Comparison of ENCODE assay signal across 33 cellular contexts in the genomic region with DNA sequence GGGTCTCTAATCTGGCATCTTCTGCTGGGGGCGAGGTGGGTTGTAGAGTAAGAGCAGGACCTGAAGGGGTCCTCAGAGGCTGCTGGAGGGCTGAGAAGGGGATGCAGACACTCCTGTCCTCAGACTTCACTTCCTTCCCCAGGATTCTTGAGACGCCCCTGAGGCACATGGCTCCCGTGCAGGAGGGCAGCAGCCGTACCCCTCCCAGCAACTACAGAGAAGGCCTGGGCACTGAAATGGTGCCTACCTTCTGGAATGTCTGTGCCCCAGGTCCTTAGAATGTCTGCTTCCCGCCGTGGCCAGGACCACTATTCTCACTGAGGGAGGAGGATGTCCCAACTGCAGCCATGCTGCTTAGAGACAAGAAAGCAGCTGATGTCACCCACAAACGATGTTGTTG. TPM values are rescaled to one million over a fixed set of nuclear protein-coding genes. Genes with fewer than 3 reads are reported as not detected.
"Had no signal": no experiment of that assay in that cellular context is flagged by ENCODE, and none has a peak within 500 bp of the region (broad histone marks: within the 10 kb centered on the region; RNA-seq: fewer than 3 reads in every experiment).

No MANE protein-coding gene starts in this region.

- H3K36me3 ChIP-seq: brain microvascular endothelial cell, MG63, WERI-Rb-1 had no signal

- ATAC-seq: activated CD8-positive, alpha-beta T cell treated with anti-CD3 and anti-CD28 coated beads for 36 hours; activated T-cell treated with anti-CD3 and anti-CD28 coated beads, Interleukin-2, amount 50 U/mL, for 72 hours; activated T-helper 17 cell treated with anti-CD3 and anti-CD28 coated beads, Interleukin-2, amount 50 U/mL, for 72 hours; Right ventricle myocardium inferior had no signal

- H3K27ac ChIP-seq: brain microvascular endothelial cell, PC-9, RWPE1, WERI-Rb-1 had no signal

- H3K27ac Mint-ChIP-seq: activated CD4-positive, alpha-beta T cell treated with anti-CD3 and anti-CD28 coated beads, Interleukin-2, amount 10 ng/mL, durations not matched to agents 24 days and 14 days; activated CD8-positive, alpha-beta T cell treated with anti-CD3 and anti-CD28 coated beads for 36 hours; activated naive CD8-positive, alpha-beta T cell treated with anti-CD3 and anti-CD28 coated beads for 36 hours; activated T-cell treated with anti-CD3 and anti-CD28 coated beads, Interleukin-2, amount 50 U/mL, for 72 hours; activated T-helper 17 cell treated with anti-CD3 and anti-CD28 coated beads, Interleukin-2, amount 50 U/mL, for 72 hours had no signal

- H3K4me3 Mint-ChIP-seq: activated CD4-positive, alpha-beta T cell treated with anti-CD3 and anti-CD28 coated beads, Interleukin-2, amount 10 ng/mL, durations not matched to agents 24 days and 14 days; activated CD8-positive, alpha-beta T cell treated with anti-CD3 and anti-CD28 coated beads for 36 hours; activated naive CD8-positive, alpha-beta T cell treated with anti-CD3 and anti-CD28 coated beads for 36 hours; activated T-cell treated with anti-CD3 and anti-CD28 coated beads, Interleukin-2, amount 50 U/mL, for 72 hours; activated T-helper 17 cell treated with anti-CD3 and anti-CD28 coated beads, Interleukin-2, amount 50 U/mL, for 72 hours had no signal

- H3K27me3 ChIP-seq: brain microvascular endothelial cell, MG63 had no signal

- H3K4me3 ChIP-seq: MG63, PC-9 had no signal

- H3K27me3 Mint-ChIP-seq: activated CD4-positive, alpha-beta T cell treated with anti-CD3 and anti-CD28 coated beads, Interleukin-2, amount 10 ng/mL, durations not matched to agents 24 days and 14 days; activated CD8-positive, alpha-beta T cell treated with anti-CD3 and anti-CD28 coated beads for 36 hours; activated naive CD8-positive, alpha-beta T cell treated with anti-CD3 and anti-CD28 coated beads for 36 hours; activated T-helper 17 cell treated with anti-CD3 and anti-CD28 coated beads, Interleukin-2, amount 50 U/mL, for 72 hours had no signal

- DNase-seq: activated CD4-positive, alpha-beta T cell treated with anti-CD3 and anti-CD28 coated beads, Interleukin-2, amount 10 ng/mL, durations not matched to agents 24 days and 14 days; activated CD4-positive, alpha-beta T cell treated with anti-CD3 and anti-CD28 coated beads, Interleukin-2, amount 50 U/mL, for 4 hours; activated CD8-positive, alpha-beta T cell treated with anti-CD3 and anti-CD28 coated beads for 36 hours; activated effector memory CD4-positive, alpha-beta T cell treated with anti-CD3 and anti-CD28 coated beads, Interleukin-2, amount 50 U/mL, for 16 hours; activated naive CD4-positive, alpha-beta T cell; activated naive CD4-positive, alpha-beta T cell treated with anti-CD3 and anti-CD28 coated beads, Interleukin-2, amount 50 U/mL, for 16 hours; activated naive CD8-positive, alpha-beta T cell treated with anti-CD3 and anti-CD28 coated beads for 36 hours; activated T-cell treated with anti-CD3 and anti-CD28 coated beads, Interleukin-2, amount 50 U/mL, for 1 hour; activated T-cell treated with anti-CD3 and anti-CD28 coated beads, Interleukin-2, amount 50 U/mL, for 72 hours; amniotic stem cell; brain microvascular endothelial cell; Kasumi-1; KG1; MG63; NCI-H1092; NCI-H1436 treated with DMSO at 0.1 percent for 48 hours; NCI-H1694 treated with DMSO at 0.1 percent for 48 hours; NCI-H2029; NCI-H345; NCI-H524 treated with DMSO at 0.1 percent for 48 hours; PC-9; SIG-M5; SW 1271; T-helper 1 cell; T1000; WERI-Rb-1 had no signal

- H3K4me1 Mint-ChIP-seq: activated naive CD8-positive, alpha-beta T cell treated with anti-CD3 and anti-CD28 coated beads for 36 hours; activated T-helper 17 cell treated with anti-CD3 and anti-CD28 coated beads, Interleukin-2, amount 50 U/mL, for 72 hours had no signal

RNA-seq across cellular contexts. Expression of a gene that starts 52.0 kb away (rescaled TPM):
- total RNA-seq: activated CD4-positive, alpha-beta T cell treated with anti-CD3 and anti-CD28 coated beads, Interleukin-2, amount 10 ng/mL, durations not matched to agents 24 days and 14 days; activated CD8-positive, alpha-beta memory T cell treated with anti-CD3 and anti-CD28 coated beads for 36 hours; activated CD8-positive, alpha-beta T cell treated with anti-CD3 and anti-CD28 coated beads for 36 hours; activated naive CD8-positive, alpha-beta T cell treated with anti-CD3 and anti-CD28 coated beads for 36 hours; activated T-cell treated with anti-CD3 and anti-CD28 coated beads, Interleukin-2, amount 50 U/mL, for 72 hours; activated T-helper 17 cell treated with anti-CD3 and anti-CD28 coated beads, Interleukin-2, amount 50 U/mL, for 72 hours; NCI-H460; Right ventricle myocardium inferior; SK-MEL-5; T-helper 2 cell treated with Interferon-gamma antibody and Interleukin-4, amounts not matched to agents 100 ng/mL and 5 ng/mL, for 36 hours had no signal
